In genomic region chr2:44941551-44942234, GRCh38 we compare ENCODE assay signal across 8 cellular contexts. TPM values are rescaled to one million over a fixed set of nuclear protein-coding genes. Genes with fewer than 3 reads are reported as not detected.
A peak's percentile ranks its signal among the peaks of the same experiment; 100 is the strongest.
DNase-seq lines count a peak whose midpoint lies in the region; ATAC-seq and TF ChIP-seq lines count a peak whose summit lies in the region.

TSS of gene SIX3 (plus strand) at chr2:44941702. CDS start at chr2:44942105, 403 bp downstream.

- H3K4me1 ChIP-seq in vagina: peaks cover 59% of the 10 kb centered on the region

- peak within 1 kb of the TSS; percentile 59 to 95 (median 84) for H3K27ac Mint-ChIP-seq in naive B cell

- H3K27me3 Mint-ChIP-seq in naive B cell: peaks cover 73 to 96% (median 81%) of the 10 kb centered on the region in 3 donors

- ATAC-seq in HG02763 (IDR thresholded peaks at IDR 0.05; ENCODE audit: unreplicated experiment) (peak; percentile 64), naive B cell (ENCODE audit: low read depth in 2 of 2) (peak; percentile 74)

- no peak for TF ChIP-seq POLR2A in vagina (IDR thresholded peaks at IDR 0.05)

- no peaks in the 10 kb centered on the region for H3K9me3 ChIP-seq in vagina

- H3K9me3 Mint-ChIP-seq in naive B cell: peaks cover 0 to 12% (median 3%) of the 10 kb centered on the region in 7 donors

- peak within 1 kb of the TSS; percentile 15 to 34 for H3K4me3 ChIP-seq in vagina

- H3K4me3 Mint-ChIP-seq in naive B cell: peak within 1 kb of the TSS; percentile 87 to 95 (median 91)

- H3K4me1 Mint-ChIP-seq in naive B cell: peaks cover 57 to 72% (median 70%) of the 10 kb centered on the region in 3 donors

- peak; percentile 73 for DNase-seq in activated CD8-positive, alpha-beta memory T cell treated with anti-CD3 and anti-CD28 coated beads, Interleukin-2, amount 50 U/mL, for 48 hours
- no peak for DNase-seq in activated CD8-positive, alpha-beta memory T cell treated with anti-CD3 and anti-CD28 coated beads for 24 hours
- peak; percentile 13 for DNase-seq in OCI-M1 (lab: John Stamatoyannopoulos, UW)
- DNase-seq in cerebellar cortex (ENCODE audit: low spot score): peak; percentile 34
- DNase-seq in naive B cell: peak; percentile 64
- no peak for DNase-seq in vagina (ENCODE audit: extremely low spot score in 2 of 2)
- no peak for DNase-seq in NCI-H1048 (lab: John Stamatoyannopoulos, UW)

- peaks cover 0 to 13% of the 10 kb centered on the region in 2 donors for H3K36me3 Mint-ChIP-seq in naive B cell

- no peaks in the 10 kb centered on the region for H3K36me3 ChIP-seq in vagina

- intact Hi-C loops in vagina (cut with DNase I): no loop called here

- H3K27me3 ChIP-seq in vagina: peaks cover 9% of the 10 kb centered on the region

- H3K27ac ChIP-seq in vagina: no peak within 1 kb of the TSS

- no peak for TF ChIP-seq CTCF in vagina (IDR thresholded peaks at IDR 0.05)

RNA-seq across cellular contexts. Expression of gene SIX3, which starts in this region (rescaled TPM):
- polyA plus RNA-seq in naive B cell (ENCODE audit: low read depth in 6 of 6): not detected
- total RNA-seq in vagina: not detected

Comparison
In these comparisons a context has a peak if more than half of its experiments do, and no peak if none do; other contexts are left out.
1. DNase-seq: peak in activated CD8-positive, alpha-beta memory T cell treated with anti-CD3 and anti-CD28 coated beads, Interleukin-2, amount 50 U/mL, for 48 hours (single experiment), OCI-M1 (single experiment) and cerebellar cortex (single experiment); none in activated CD8-positive, alpha-beta memory T cell treated with anti-CD3 and anti-CD28 coated beads for 24 hours (single experiment), vagina (0 of 2) and NCI-H1048 (single experiment).
2. Peak in DNase-seq and ATAC-seq in naive B cell; RNA of the gene not detected or under 1 TPM.